ENCODE assay signal across 3 cellular contexts in the genomic region with DNA sequence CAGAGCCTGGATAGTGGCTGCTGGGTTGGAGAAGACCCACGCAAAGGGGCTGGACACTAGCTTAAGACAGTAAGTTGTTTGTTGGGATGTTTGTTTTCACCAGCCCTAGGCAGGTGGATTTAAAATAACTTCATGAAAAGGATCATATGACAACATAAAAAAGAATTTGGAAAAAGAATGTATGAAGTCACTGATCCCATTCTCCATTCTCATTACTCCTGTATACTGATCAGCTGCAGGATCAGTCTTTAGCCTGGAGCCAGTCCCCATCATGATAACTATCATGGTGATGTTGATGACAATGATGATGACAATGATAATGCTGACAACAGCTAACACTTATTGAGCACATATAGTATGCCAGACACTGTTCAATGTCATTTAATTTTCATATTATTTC.
TF ChIP-seq lines count a peak whose summit lies in the region.

No MANE protein-coding gene starts in this region.

TF ChIP-seq in A549, 52 proteins besides CTCF, POLR2A, EP300 and RAD21:
- TF ChIP-seq CBX2 (IDR thresholded peaks at IDR 0.05; ENCODE audit: borderline replicate concordance, low read depth) (no peak), RCOR1 (IDR thresholded peaks at IDR 0.05; ENCODE audit: low read depth, low read length) (no peak), ZNF302 (CRISPR knock-in tag; IDR thresholded peaks at IDR 0.05) (no peak), CEBPB (IDR thresholded peaks at IDR 0.05) (no peak), RFX5 (IDR thresholded peaks at IDR 0.05) (no peak), HOXB13 (CRISPR knock-in tag; IDR thresholded peaks at IDR 0.05; ENCODE audit: low read depth) (no peak), SMC3 (IDR thresholded peaks at IDR 0.05) (no peak), NPAS2 (CRISPR knock-in tag; IDR thresholded peaks at IDR 0.05; ENCODE audit: borderline replicate concordance) (no peak)
- TF ChIP-seq, protein P1, sequence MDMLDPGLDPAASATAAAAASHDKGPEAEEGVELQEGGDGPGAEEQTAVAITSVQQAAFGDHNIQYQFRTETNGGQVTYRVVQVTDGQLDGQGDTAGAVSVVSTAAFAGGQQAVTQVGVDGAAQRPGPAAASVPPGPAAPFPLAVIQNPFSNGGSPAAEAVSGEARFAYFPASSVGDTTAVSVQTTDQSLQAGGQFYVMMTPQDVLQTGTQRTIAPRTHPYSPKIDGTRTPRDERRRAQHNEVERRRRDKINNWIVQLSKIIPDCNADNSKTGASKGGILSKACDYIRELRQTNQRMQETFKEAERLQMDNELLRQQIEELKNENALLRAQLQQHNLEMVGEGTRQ (IDR thresholded peaks at IDR 0.05), result no peak

TF ChIP-seq in HCT116, 20 proteins besides CTCF, POLR2A, EP300 and RAD21:
- TF ChIP-seq EZH2 (IDR thresholded peaks at IDR 0.05) (no peak), EZH2phosphoT487 (IDR thresholded peaks at IDR 0.05; ENCODE audit: borderline replicate concordance) (no peak), ELF1 (IDR thresholded peaks at IDR 0.05; ENCODE audit: borderline replicate concordance, low read depth) (no peak)

TF ChIP-seq in HepG2, 621 proteins besides CTCF, POLR2A, EP300 and RAD21:
- TF ChIP-seq, protein P2, sequence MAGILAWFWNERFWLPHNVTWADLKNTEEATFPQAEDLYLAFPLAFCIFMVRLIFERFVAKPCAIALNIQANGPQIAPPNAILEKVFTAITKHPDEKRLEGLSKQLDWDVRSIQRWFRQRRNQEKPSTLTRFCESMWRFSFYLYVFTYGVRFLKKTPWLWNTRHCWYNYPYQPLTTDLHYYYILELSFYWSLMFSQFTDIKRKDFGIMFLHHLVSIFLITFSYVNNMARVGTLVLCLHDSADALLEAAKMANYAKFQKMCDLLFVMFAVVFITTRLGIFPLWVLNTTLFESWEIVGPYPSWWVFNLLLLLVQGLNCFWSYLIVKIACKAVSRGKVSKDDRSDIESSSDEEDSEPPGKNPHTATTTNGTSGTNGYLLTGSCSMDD (CRISPR knock-in tag; IDR thresholded peaks at IDR 0.05), result no peak
- TF ChIP-seq GTF3A (CRISPR knock-in tag; conservative IDR thresholded peaks at IDR 0.05), result no peak
- TF ChIP-seq ZNF652 (CRISPR knock-in tag; IDR thresholded peaks at IDR 0.05; ENCODE audit: borderline replicate concordance, low read depth), result no peak
- no peak for TF ChIP-seq HDAC1 (CRISPR knock-in tag; IDR thresholded peaks at IDR 0.05)
- TF ChIP-seq RAD51 (IDR thresholded peaks at IDR 0.05; ENCODE audit: borderline replicate concordance), result no peak
- TF ChIP-seq, protein P3, sequence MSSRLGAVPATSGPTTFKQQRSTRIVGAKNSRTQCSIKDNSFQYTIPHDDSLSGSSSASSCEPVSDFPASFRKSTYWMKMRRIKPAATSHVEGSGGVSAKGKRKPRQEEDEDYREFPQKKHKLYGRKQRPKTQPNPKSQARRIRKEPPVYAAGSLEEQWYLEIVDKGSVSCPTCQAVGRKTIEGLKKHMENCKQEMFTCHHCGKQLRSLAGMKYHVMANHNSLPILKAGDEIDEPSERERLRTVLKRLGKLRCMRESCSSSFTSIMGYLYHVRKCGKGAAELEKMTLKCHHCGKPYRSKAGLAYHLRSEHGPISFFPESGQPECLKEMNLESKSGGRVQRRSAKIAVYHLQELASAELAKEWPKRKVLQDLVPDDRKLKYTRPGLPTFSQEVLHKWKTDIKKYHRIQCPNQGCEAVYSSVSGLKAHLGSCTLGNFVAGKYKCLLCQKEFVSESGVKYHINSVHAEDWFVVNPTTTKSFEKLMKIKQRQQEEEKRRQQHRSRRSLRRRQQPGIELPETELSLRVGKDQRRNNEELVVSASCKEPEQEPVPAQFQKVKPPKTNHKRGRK (CRISPR knock-in tag; IDR thresholded peaks at IDR 0.05), result no peak
- no peak for TF ChIP-seq GATAD1 (CRISPR knock-in tag; IDR thresholded peaks at IDR 0.05)
- no peak for TF ChIP-seq ZC3H13 (CRISPR knock-in tag; IDR thresholded peaks at IDR 0.05)
- TF ChIP-seq, protein P4, sequence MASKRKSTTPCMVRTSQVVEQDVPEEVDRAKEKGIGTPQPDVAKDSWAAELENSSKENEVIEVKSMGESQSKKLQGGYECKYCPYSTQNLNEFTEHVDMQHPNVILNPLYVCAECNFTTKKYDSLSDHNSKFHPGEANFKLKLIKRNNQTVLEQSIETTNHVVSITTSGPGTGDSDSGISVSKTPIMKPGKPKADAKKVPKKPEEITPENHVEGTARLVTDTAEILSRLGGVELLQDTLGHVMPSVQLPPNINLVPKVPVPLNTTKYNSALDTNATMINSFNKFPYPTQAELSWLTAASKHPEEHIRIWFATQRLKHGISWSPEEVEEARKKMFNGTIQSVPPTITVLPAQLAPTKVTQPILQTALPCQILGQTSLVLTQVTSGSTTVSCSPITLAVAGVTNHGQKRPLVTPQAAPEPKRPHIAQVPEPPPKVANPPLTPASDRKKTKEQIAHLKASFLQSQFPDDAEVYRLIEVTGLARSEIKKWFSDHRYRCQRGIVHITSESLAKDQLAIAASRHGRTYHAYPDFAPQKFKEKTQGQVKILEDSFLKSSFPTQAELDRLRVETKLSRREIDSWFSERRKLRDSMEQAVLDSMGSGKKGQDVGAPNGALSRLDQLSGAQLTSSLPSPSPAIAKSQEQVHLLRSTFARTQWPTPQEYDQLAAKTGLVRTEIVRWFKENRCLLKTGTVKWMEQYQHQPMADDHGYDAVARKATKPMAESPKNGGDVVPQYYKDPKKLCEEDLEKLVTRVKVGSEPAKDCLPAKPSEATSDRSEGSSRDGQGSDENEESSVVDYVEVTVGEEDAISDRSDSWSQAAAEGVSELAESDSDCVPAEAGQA (IDR thresholded peaks at IDR 0.05; ENCODE audit: low read depth), result no peak
- TF ChIP-seq, protein P4 (CRISPR knock-in tag; IDR thresholded peaks at IDR 0.05; ENCODE audit: borderline replicate concordance), result no peak
- TF ChIP-seq HES4 (CRISPR knock-in tag; IDR thresholded peaks at IDR 0.05; ENCODE audit: borderline replicate concordance), result no peak
- TF ChIP-seq ZNF703 (CRISPR knock-in tag; IDR thresholded peaks at IDR 0.05; ENCODE audit: borderline replicate concordance), result no peak
- TF ChIP-seq ZNF337 (CRISPR knock-in tag; IDR thresholded peaks at IDR 0.05; ENCODE audit: borderline replicate concordance, low read depth), result no peak
- no peak for TF ChIP-seq ZNF670 (CRISPR knock-in tag; IDR thresholded peaks at IDR 0.05; ENCODE audit: borderline replicate concordance)
- no peak for TF ChIP-seq HNRNPK (IDR thresholded peaks at IDR 0.05; ENCODE audit: low read depth, low read length, poor library complexity, severe bottlenecking)
- TF ChIP-seq ZFY (CRISPR knock-in tag; IDR thresholded peaks at IDR 0.05), result no peak
- TF ChIP-seq, protein P5, sequence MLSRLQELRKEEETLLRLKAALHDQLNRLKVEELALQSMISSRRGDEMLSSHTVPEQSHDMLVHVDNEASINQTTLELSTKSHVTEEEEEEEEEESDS (CRISPR knock-in tag; IDR thresholded peaks at IDR 0.05; ENCODE audit: borderline replicate concordance), result no peak
- TF ChIP-seq ZFP41 (CRISPR knock-in tag; IDR thresholded peaks at IDR 0.05; ENCODE audit: borderline replicate concordance), result no peak
- TF ChIP-seq SOX6 (IDR thresholded peaks at IDR 0.05), result no peak
- no peak for TF ChIP-seq SOX6 (CRISPR knock-in tag; IDR thresholded peaks at IDR 0.05)
